2 cellular contexts compared by ENCODE assay signal in genomic region chr19:45601115-45601514, GRCh38.
TF ChIP-seq lines count a peak whose summit lies in the region.

No MANE protein-coding gene starts in this region.

TF ChIP-seq in GM23338, 12 proteins besides CTCF, POLR2A, EP300 and RAD21:
- no peak for TF ChIP-seq REST (IDR thresholded peaks at IDR 0.05; ENCODE audit: unreplicated experiment)
- peak; percentile 38 for TF ChIP-seq EZH2 (IDR thresholded peaks at IDR 0.05; ENCODE audit: low read depth, unreplicated experiment)

TF ChIP-seq in HEK293T, 16 proteins besides CTCF, POLR2A, EP300 and RAD21:
- no peak for TF ChIP-seq BHLHE40 (IDR thresholded peaks at IDR 0.05; ENCODE audit: borderline replicate concordance)
- TF ChIP-seq NFRKB (IDR thresholded peaks at IDR 0.05) = no peak
- no peak for TF ChIP-seq SUZ12 (IDR thresholded peaks at IDR 0.05)
- TF ChIP-seq ZNF384 (IDR thresholded peaks at IDR 0.05) = no peak
- no peak for TF ChIP-seq SP1 (IDR thresholded peaks at IDR 0.05)
- no peak for TF ChIP-seq HDGF (IDR thresholded peaks at IDR 0.05; ENCODE audit: borderline replicate concordance)
- TF ChIP-seq L3MBTL2 (conservative IDR thresholded peaks at IDR 0.05) = no peak
- no peak for TF ChIP-seq ARNT (IDR thresholded peaks at IDR 0.05)
- no peak for TF ChIP-seq LEF1 (IDR thresholded peaks at IDR 0.05; ENCODE audit: borderline replicate concordance)
